1 cellular context compared by ENCODE assay signal in genomic region chr6:36196049-36196879, GRCh38.
TF ChIP-seq lines count a peak whose summit lies in the region.

TSS of gene BRPF3 (plus strand) at chr6:36196744. CDS start at chr6:36200323, 3,579 bp downstream.

TF ChIP-seq in HepG2, 621 proteins besides CTCF, POLR2A, EP300 and RAD21 (continued from another document and continues in another):
- 0 out of 2 replicates have a peak, but pooled peaks have one; percentile 94 for TF ChIP-seq FOXO4 (CRISPR knock-in tag; conservative IDR thresholded peaks at IDR 0.05)
- TF ChIP-seq ZNF792 (CRISPR knock-in tag; IDR thresholded peaks at IDR 0.05), result 0 out of 2 replicates have a peak, but pooled peaks have one; percentile 21
- TF ChIP-seq CCAR2 (optimal IDR thresholded peaks at IDR 0.05; ENCODE audit: low read depth, low read length), result no peak
- no peak for TF ChIP-seq SRSF1 (optimal IDR thresholded peaks at IDR 0.05; ENCODE audit: low read depth, low read length)
- TF ChIP-seq ATF7 (IDR thresholded peaks at IDR 0.05), result no peak
- TF ChIP-seq ATF7 (CRISPR knock-in tag; IDR thresholded peaks at IDR 0.05), result no peak
- TF ChIP-seq JUN (CRISPR knock-in tag; IDR thresholded peaks at IDR 0.05), result no peak
- no peak for TF ChIP-seq NCOA5 (CRISPR knock-in tag; IDR thresholded peaks at IDR 0.05)
- no peak; the same call in 1 of the 2 replicates for TF ChIP-seq PRMT3 (CRISPR knock-in tag; IDR thresholded peaks at IDR 0.05; ENCODE audit: borderline replicate concordance, low read depth)
- no peak for TF ChIP-seq ZFAT (CRISPR knock-in tag; conservative IDR thresholded peaks at IDR 0.05)
- TF ChIP-seq ZNF383 (CRISPR knock-in tag; IDR thresholded peaks at IDR 0.05; ENCODE audit: borderline replicate concordance), result no peak
- no peak for TF ChIP-seq ZFP1 (CRISPR knock-in tag; IDR thresholded peaks at IDR 0.05)
- TF ChIP-seq ZNF207 (IDR thresholded peaks at IDR 0.05; ENCODE audit: borderline replicate concordance), result no peak
- peak; percentile 69; the same call in 1 of the 2 replicates for TF ChIP-seq ZNF605 (CRISPR knock-in tag; IDR thresholded peaks at IDR 0.05)
- peak; percentile 68 for TF ChIP-seq MTA1 (CRISPR knock-in tag; IDR thresholded peaks at IDR 0.05; ENCODE audit: borderline replicate concordance)
- TF ChIP-seq ZNF12 (CRISPR knock-in tag; IDR thresholded peaks at IDR 0.05), result no peak
- TF ChIP-seq ZNF619 (CRISPR knock-in tag; IDR thresholded peaks at IDR 0.05), result no peak
- TF ChIP-seq HNF1B (CRISPR knock-in tag; IDR thresholded peaks at IDR 0.05), result peak; percentile 75
- TF ChIP-seq MTERF4 (CRISPR knock-in tag; IDR thresholded peaks at IDR 0.05), result 0 out of 2 replicates have a peak, but pooled peaks have one; percentile 67
- TF ChIP-seq SNAPC2 (CRISPR knock-in tag; IDR thresholded peaks at IDR 0.05), result 0 out of 2 replicates have a peak, but pooled peaks have one; percentile 40
- TF ChIP-seq, protein P1, sequence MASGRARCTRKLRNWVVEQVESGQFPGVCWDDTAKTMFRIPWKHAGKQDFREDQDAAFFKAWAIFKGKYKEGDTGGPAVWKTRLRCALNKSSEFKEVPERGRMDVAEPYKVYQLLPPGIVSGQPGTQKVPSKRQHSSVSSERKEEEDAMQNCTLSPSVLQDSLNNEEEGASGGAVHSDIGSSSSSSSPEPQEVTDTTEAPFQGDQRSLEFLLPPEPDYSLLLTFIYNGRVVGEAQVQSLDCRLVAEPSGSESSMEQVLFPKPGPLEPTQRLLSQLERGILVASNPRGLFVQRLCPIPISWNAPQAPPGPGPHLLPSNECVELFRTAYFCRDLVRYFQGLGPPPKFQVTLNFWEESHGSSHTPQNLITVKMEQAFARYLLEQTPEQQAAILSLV (CRISPR knock-in tag; IDR thresholded peaks at IDR 0.05; ENCODE audit: borderline replicate concordance), result 0 out of 2 replicates have a peak, but pooled peaks have one; percentile 40
- no peak for TF ChIP-seq ZNF615 (CRISPR knock-in tag; IDR thresholded peaks at IDR 0.05; ENCODE audit: borderline replicate concordance)
- TF ChIP-seq, protein P2, sequence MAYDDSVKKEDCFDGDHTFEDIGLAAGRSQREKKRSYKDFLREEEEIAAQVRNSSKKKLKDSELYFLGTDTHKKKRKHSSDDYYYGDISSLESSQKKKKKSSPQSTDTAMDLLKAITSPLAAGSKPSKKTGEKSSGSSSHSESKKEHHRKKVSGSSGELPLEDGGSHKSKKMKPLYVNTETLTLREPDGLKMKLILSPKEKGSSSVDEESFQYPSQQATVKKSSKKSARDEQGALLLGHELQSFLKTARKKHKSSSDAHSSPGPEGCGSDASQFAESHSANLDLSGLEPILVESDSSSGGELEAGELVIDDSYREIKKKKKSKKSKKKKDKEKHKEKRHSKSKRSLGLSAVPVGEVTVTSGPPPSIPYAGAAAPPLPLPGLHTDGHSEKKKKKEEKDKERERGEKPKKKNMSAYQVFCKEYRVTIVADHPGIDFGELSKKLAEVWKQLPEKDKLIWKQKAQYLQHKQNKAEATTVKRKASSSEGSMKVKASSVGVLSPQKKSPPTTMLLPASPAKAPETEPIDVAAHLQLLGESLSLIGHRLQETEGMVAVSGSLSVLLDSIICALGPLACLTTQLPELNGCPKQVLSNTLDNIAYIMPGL (CRISPR knock-in tag; IDR thresholded peaks at IDR 0.05; ENCODE audit: borderline replicate concordance in 1 of 2, low read depth in 1 of 2), result peak; percentile 88 to 90; a peak in 3 of 4 replicates
- TF ChIP-seq GTF3A (CRISPR knock-in tag; conservative IDR thresholded peaks at IDR 0.05), result 0 out of 2 replicates have a peak, but pooled peaks have one; percentile 22
- TF ChIP-seq USF2 (IDR thresholded peaks at IDR 0.05; ENCODE audit: low read depth, low read length), result no peak
- no peak for TF ChIP-seq USF2 (CRISPR knock-in tag; IDR thresholded peaks at IDR 0.05; ENCODE audit: borderline replicate concordance)
- no peak for TF ChIP-seq RFX3 (CRISPR knock-in tag; IDR thresholded peaks at IDR 0.05)
- 0 out of 2 replicates have a peak, but pooled peaks have one; percentile 8 for TF ChIP-seq SOX5 (CRISPR knock-in tag; IDR thresholded peaks at IDR 0.05; ENCODE audit: borderline replicate concordance)
- 0 out of 2 replicates have a peak, but pooled peaks have one; percentile 37 for TF ChIP-seq ZBTB42 (CRISPR knock-in tag; IDR thresholded peaks at IDR 0.05)
- 0 out of 2 replicates have a peak, but pooled peaks have one; percentile 24 for TF ChIP-seq ZNF678 (CRISPR knock-in tag; IDR thresholded peaks at IDR 0.05)
- TF ChIP-seq ETV6 (CRISPR knock-in tag; conservative IDR thresholded peaks at IDR 0.05), result no peak
- peak; percentile 56 for TF ChIP-seq PAXIP1 (CRISPR knock-in tag; conservative IDR thresholded peaks at IDR 0.05)
- TF ChIP-seq ELF1 (CRISPR knock-in tag; IDR thresholded peaks at IDR 0.05), result no peak; the same call in 1 of the 2 replicates
- TF ChIP-seq ZNF253 (CRISPR knock-in tag; IDR thresholded peaks at IDR 0.05; ENCODE audit: borderline replicate concordance), result no peak
- TF ChIP-seq PHF5A (CRISPR knock-in tag; IDR thresholded peaks at IDR 0.05; ENCODE audit: low read depth, unreplicated experiment), result no peak
- peak; percentile 21; the same call in 1 of the 2 replicates for TF ChIP-seq NFKB2 (CRISPR knock-in tag; IDR thresholded peaks at IDR 0.05; ENCODE audit: borderline replicate concordance)
- no peak for TF ChIP-seq MYNN (CRISPR knock-in tag; IDR thresholded peaks at IDR 0.05; ENCODE audit: low read depth)
- TF ChIP-seq KMT2B (CRISPR knock-in tag; IDR thresholded peaks at IDR 0.05), result no peak; the same call in 1 of the 2 replicates
- no peak for TF ChIP-seq ZFP41 (CRISPR knock-in tag; IDR thresholded peaks at IDR 0.05; ENCODE audit: borderline replicate concordance)
- TF ChIP-seq TCF7 (IDR thresholded peaks at IDR 0.05; ENCODE audit: low read depth), result no peak
- TF ChIP-seq ATF6 (CRISPR knock-in tag; conservative IDR thresholded peaks at IDR 0.05), result no peak
- TF ChIP-seq, protein P3, sequence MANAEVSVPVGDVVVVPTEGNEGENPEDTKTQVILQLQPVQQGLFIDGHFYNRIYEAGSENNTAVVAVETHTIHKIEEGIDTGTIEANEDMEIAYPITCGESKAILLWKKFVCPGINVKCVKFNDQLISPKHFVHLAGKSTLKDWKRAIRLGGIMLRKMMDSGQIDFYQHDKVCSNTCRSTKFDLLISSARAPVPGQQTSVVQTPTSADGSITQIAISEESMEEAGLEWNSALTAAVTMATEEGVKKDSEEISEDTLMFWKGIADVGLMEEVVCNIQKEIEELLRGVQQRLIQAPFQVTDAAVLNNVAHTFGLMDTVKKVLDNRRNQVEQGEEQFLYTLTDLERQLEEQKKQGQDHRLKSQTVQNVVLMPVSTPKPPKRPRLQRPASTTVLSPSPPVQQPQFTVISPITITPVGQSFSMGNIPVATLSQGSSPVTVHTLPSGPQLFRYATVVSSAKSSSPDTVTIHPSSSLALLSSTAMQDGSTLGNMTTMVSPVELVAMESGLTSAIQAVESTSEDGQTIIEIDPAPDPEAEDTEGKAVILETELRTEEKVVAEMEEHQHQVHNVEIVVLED (CRISPR knock-in tag; IDR thresholded peaks at IDR 0.05; ENCODE audit: borderline replicate concordance), result no peak; the same call in 1 of the 2 replicates
- no peak for TF ChIP-seq NFE2L1 (CRISPR knock-in tag; IDR thresholded peaks at IDR 0.05; ENCODE audit: borderline replicate concordance)
- TF ChIP-seq ZNF572 (CRISPR knock-in tag; IDR thresholded peaks at IDR 0.05), result 0 out of 2 replicates have a peak, but pooled peaks have one; percentile 53
- no peak for TF ChIP-seq SRSF4 (IDR thresholded peaks at IDR 0.05; ENCODE audit: low read depth, low read length, poor library complexity, severe bottlenecking)
- 0 out of 2 replicates have a peak, but pooled peaks have one; percentile 43 for TF ChIP-seq ZSCAN9 (CRISPR knock-in tag; IDR thresholded peaks at IDR 0.05; ENCODE audit: borderline replicate concordance)
- TF ChIP-seq SNAI1 (CRISPR knock-in tag; IDR thresholded peaks at IDR 0.05; ENCODE audit: borderline replicate concordance), result peak; percentile 67; the same call in 1 of the 2 replicates
- TF ChIP-seq CBFB (CRISPR knock-in tag; IDR thresholded peaks at IDR 0.05), result 0 out of 2 replicates have a peak, but pooled peaks have one; percentile 27
